Comparison of ENCODE assay signal across 11 cellular contexts in genomic region chr9:15308511-15308910, GRCh38. TPM values are rescaled to one million over a fixed set of nuclear protein-coding genes. Genes with fewer than 3 reads are reported as not detected.
DNase-seq lines count a peak whose midpoint lies in the region; ATAC-seq, FAIRE-seq and TF ChIP-seq lines count a peak whose summit lies in the region.
"Had no signal": no experiment of that assay in that cellular context is flagged by ENCODE, and none has a peak within 500 bp of the region (broad histone marks: within the 10 kb centered on the region; RNA-seq: fewer than 3 reads in every experiment).

No MANE protein-coding gene starts in this region.

- no peaks in the 10 kb centered on the region for H3K27me3 ChIP-seq in skeletal muscle satellite cell (ENCODE audit: control insufficient read depth, insufficient read depth, low read length)

- DNase-seq in activated T-cell treated with anti-CD3 and anti-CD28 coated beads, Interleukin-2, amount 50 U/mL, for 4 hours, result no peak
- DNase-seq in activated T-cell treated with anti-CD3 and anti-CD28 coated beads for 4 hours (no peak), fibroblast of the aortic adventitia (ENCODE audit: low read depth) (peak; percentile 66), ACHN (no peak), D721Med (ENCODE audit: insufficient read length, low spot score) (no peak), Right ventricle myocardium superior (no peak)
- DNase-seq: NCI-H1105 treated with DMSO at 0.1 percent for 48 hours had no signal

- no peaks in the 10 kb centered on the region for H3K9me3 ChIP-seq in skeletal muscle satellite cell (replicated peaks; ENCODE audit: low read length)

- FAIRE-seq in D721Med (lab: Jason Lieb, UNC), result no peak
- FAIRE-seq: GM19239 had no signal

- no peaks in the 10 kb centered on the region for H3K27me3 Mint-ChIP-seq in activated T-cell treated with anti-CD3 and anti-CD28 coated beads, Interleukin-2, amount 50 U/mL, for 4 hours (ENCODE audit: low read depth)
- no peaks in the 10 kb centered on the region for H3K27me3 Mint-ChIP-seq in activated naive CD8-positive, alpha-beta T cell

- H3K36me3 ChIP-seq in skeletal muscle satellite cell (ENCODE audit: insufficient read depth, low read length), result no peaks in the 10 kb centered on the region

- H3K36me3 Mint-ChIP-seq in activated T-cell treated with anti-CD3 and anti-CD28 coated beads, Interleukin-2, amount 50 U/mL, for 4 hours (ENCODE audit: insufficient read depth), result peaks cover 4% of the 10 kb centered on the region
- H3K36me3 Mint-ChIP-seq in activated naive CD8-positive, alpha-beta T cell, result no peaks in the 10 kb centered on the region

- no peak for ATAC-seq in activated T-cell treated with anti-CD3 and anti-CD28 coated beads, Interleukin-2, amount 50 U/mL, for 4 hours
- ATAC-seq in Right ventricle myocardium superior (ENCODE audit: poor library complexity), result no peak

- H3K4me1 ChIP-seq in skeletal muscle satellite cell (ENCODE audit: control insufficient read depth, insufficient read depth, low read length), result peaks cover 41% of the 10 kb centered on the region
- H3K4me1 ChIP-seq: parathyroid adenoma had no signal

- in situ Hi-C loops in ACHN (cut with HindIII; ENCODE audit: low pct_ligation_motif_present, low pct_unique_long_range_greater_than_20kb, low sequenced_read_pairs), result no loop called here

- intact Hi-C loops in Right ventricle myocardium superior (cut with DNase I), result loop anchor here (10.0 kb wide), 1 partner anchor 106 kb away; no protein-coding TSS in a partner anchor

- peak overlapping the region; percentile 62 for H3K27ac Mint-ChIP-seq in activated naive CD8-positive, alpha-beta T cell

- peak overlapping the region; percentile 97 for H3K4me3 Mint-ChIP-seq in activated T-cell treated with anti-CD3 and anti-CD28 coated beads, Interleukin-2, amount 50 U/mL, for 4 hours
- peak overlapping the region; percentile 96 for H3K4me3 Mint-ChIP-seq in activated naive CD8-positive, alpha-beta T cell

- H3K4me2 ChIP-seq in skeletal muscle satellite cell (ENCODE audit: low read length), result peak overlapping the region; percentile 47

- peak overlapping the region; percentile 22 for H3K9ac ChIP-seq in skeletal muscle satellite cell (ENCODE audit: low read depth, low read length)
- H3K9ac ChIP-seq: parathyroid adenoma had no signal

- peaks cover 52% of the 10 kb centered on the region for H3K4me1 Mint-ChIP-seq in activated T-cell treated with anti-CD3 and anti-CD28 coated beads, Interleukin-2, amount 50 U/mL, for 4 hours (ENCODE audit: low read depth)
- peaks cover 60% of the 10 kb centered on the region for H3K4me1 Mint-ChIP-seq in activated naive CD8-positive, alpha-beta T cell (ENCODE audit: low read depth)

- H3K9me3 Mint-ChIP-seq in activated T-cell treated with anti-CD3 and anti-CD28 coated beads, Interleukin-2, amount 50 U/mL, for 4 hours, result no peaks in the 10 kb centered on the region
- no peaks in the 10 kb centered on the region for H3K9me3 Mint-ChIP-seq in activated naive CD8-positive, alpha-beta T cell (ENCODE audit: low read depth)

- H3K4me3 ChIP-seq in fibroblast of the aortic adventitia (ENCODE audit: low read depth, low read length), result no peak overlapping the region
- H3K4me3 ChIP-seq in skeletal muscle satellite cell (ENCODE audit: low read length), result no peak overlapping the region

- TF ChIP-seq CTCF in fibroblast of the aortic adventitia (IDR thresholded peaks at IDR 0.05; ENCODE audit: insufficient read depth, low read length) (no peak), D721Med (IDR thresholded peaks at IDR 0.05; ENCODE audit: insufficient read depth, missing control alignments) (no peak)

RNA-seq across cellular contexts. Expression of gene TTC39B, which starts 1.5 kb away (rescaled TPM):
- total RNA-seq in activated T-cell treated with anti-CD3 and anti-CD28 coated beads, Interleukin-2, amount 50 U/mL, for 4 hours, result 10 to 100 TPM in 2 of 3 donors, 1 to 10 TPM in 1; 6.7 to 11.7 (median 10.5) TPM
- total RNA-seq in fibroblast of the aortic adventitia (ENCODE audit: low replicate concordance) (8.2 and 22.1 TPM in 2 replicates), Right ventricle myocardium superior (1.3 TPM)
- 6.3 TPM in 2 replicates for total RNA-seq in skeletal muscle satellite cell (2012; rRNA removed)
